In the genomic region with DNA sequence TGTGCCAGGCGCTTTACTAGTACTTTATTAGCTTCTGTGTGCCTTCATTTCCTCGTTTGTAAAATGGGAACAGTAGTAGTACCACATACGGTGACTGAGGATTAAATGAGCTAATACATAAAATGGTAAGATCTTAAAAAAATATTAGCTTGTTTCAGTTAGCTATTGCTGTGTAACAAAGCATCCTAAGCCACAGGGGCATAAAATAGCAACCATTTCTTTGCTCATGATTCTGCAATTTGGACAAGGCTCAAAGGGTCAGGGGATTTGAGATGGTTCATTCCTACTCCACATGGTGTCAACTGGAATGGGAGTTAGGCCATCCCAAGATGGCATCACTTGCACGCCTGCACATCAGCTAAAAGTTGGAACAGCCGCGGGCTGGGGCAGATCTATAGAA, we compare ENCODE assay signal across 32 cellular contexts. TPM values are rescaled to one million over a fixed set of nuclear protein-coding genes. Genes with fewer than 3 reads are reported as not detected.
"Had no signal": no experiment of that assay in that cellular context is flagged by ENCODE, and none has a peak within 500 bp of the region (broad histone marks: within the 10 kb centered on the region; RNA-seq: fewer than 3 reads in every experiment).

No MANE protein-coding gene starts in this region.

- H3K27ac ChIP-seq: neural progenitor cell, pancreas, prostate gland, suprapubic skin, testis, tibial artery, transverse colon, upper lobe of right lung, uterus had no signal

- H3K4me1 Mint-ChIP-seq: neural progenitor cell had no signal

- H3K9ac ChIP-seq: neural progenitor cell had no signal

- H3K4me2 ChIP-seq: neural progenitor cell had no signal

- H3K36me3 ChIP-seq: neural progenitor cell, prostate gland, uterus had no signal

- H3K4me1 ChIP-seq: neural progenitor cell, prostate gland, testis, uterus had no signal

- H3K36me3 Mint-ChIP-seq: natural killer cell, type B pancreatic cell had no signal

- FAIRE-seq: pancreas, small intestine had no signal

- H3K9me3 ChIP-seq: pancreas, prostate gland, suprapubic skin, testis, tibial artery, transverse colon, upper lobe of right lung, uterus had no signal

- H3K27me3 ChIP-seq: neural progenitor cell, pancreas, suprapubic skin, testis, tibial artery, transverse colon, upper lobe of right lung, uterus had no signal

- DNase-seq: naive thymus-derived CD4-positive, alpha-beta T cell; natural killer cell; occipital lobe; pancreas; right cardiac atrium; small intestine; stimulated activated CD4-positive, alpha-beta T cell treated with anti-CD3 and anti-CD28 coated beads, Interleukin-15, amount 100 ng/mL, for 24 hours; stimulated activated CD4-positive, alpha-beta T cell treated with anti-CD3 and anti-CD28 coated beads, Interleukin-2, amount 100 ng/mL, for 24 hours; stimulated activated CD4-positive, alpha-beta T cell treated with anti-CD3 and anti-CD28 coated beads, Interleukin-2, amount 100 ng/mL, for 48 hours; stimulated activated CD4-positive, alpha-beta T cell treated with anti-CD3 and anti-CD28 coated beads, Interleukin-4, amount 100 ng/mL, for 24 hours; stimulated activated CD8-positive, alpha-beta memory T cell treated with anti-CD3 and anti-CD28 coated beads, Interleukin-4, amount 100 ng/mL, for 48 hours; stimulated activated naive CD4-positive, alpha-beta T cell; stimulated activated naive CD8-positive, alpha-beta T cell treated with anti-CD3 and anti-CD28 coated beads, Interleukin-15, amount 100 ng/mL, for 72 hours; stimulated activated naive CD8-positive, alpha-beta T cell treated with anti-CD3 and anti-CD28 coated beads, Interleukin-15, Interleukin-2, amounts not matched to agents 100 U/mL and 50 U/mL, for 24 hours; substantia nigra; testis; tibial artery; transverse colon; upper lobe of right lung; uterus had no signal

- H3K4me3 Mint-ChIP-seq: naive thymus-derived CD4-positive, alpha-beta T cell; natural killer cell; nephron; neural progenitor cell; stimulated activated memory B cell treated with anti-CD40 and anti-IgM and Interleukin-4, amounts not matched to agents 10 μg/mL and 1 μg/mL and 100 μg/mL, for 72 hours; stimulated activated naive CD8-positive, alpha-beta T cell treated with anti-CD3 and anti-CD28 coated beads, Interleukin-15, amount 100 ng/mL, for 72 hours; type B pancreatic cell had no signal

- H3K27ac Mint-ChIP-seq: naive thymus-derived CD4-positive, alpha-beta T cell; natural killer cell; nephron; stimulated activated naive CD8-positive, alpha-beta T cell treated with anti-CD3 and anti-CD28 coated beads, Interleukin-15, amount 100 ng/mL, for 72 hours; type B pancreatic cell had no signal

- H3K27me3 Mint-ChIP-seq: naive thymus-derived CD4-positive, alpha-beta T cell; stimulated activated memory B cell treated with anti-CD40 and anti-IgM and Interleukin-4, amounts not matched to agents 10 μg/mL and 1 μg/mL and 100 μg/mL, for 72 hours; stimulated activated naive CD8-positive, alpha-beta T cell treated with anti-CD3 and anti-CD28 coated beads, Interleukin-15, amount 100 ng/mL, for 72 hours; type B pancreatic cell had no signal

- H3K4me3 ChIP-seq: neural progenitor cell, pancreas, prostate gland, suprapubic skin, testis, tibial artery, transverse colon, upper lobe of right lung, uterus had no signal

- H2AFZ ChIP-seq: neural progenitor cell had no signal

- H3K9me3 Mint-ChIP-seq: naive thymus-derived CD4-positive, alpha-beta T cell; natural killer cell; nephron; neural progenitor cell; stimulated activated memory B cell treated with anti-CD40 and anti-IgM and Interleukin-4, amounts not matched to agents 10 μg/mL and 1 μg/mL and 100 μg/mL, for 72 hours; stimulated activated naive CD8-positive, alpha-beta T cell treated with anti-CD3 and anti-CD28 coated beads, Interleukin-15, amount 100 ng/mL, for 72 hours; type B pancreatic cell had no signal

- ATAC-seq: naive thymus-derived CD4-positive, alpha-beta T cell; natural killer cell; pancreas; right cardiac atrium; sciatic nerve; stimulated activated memory B cell treated with anti-CD40 and anti-IgM and Interleukin-4, amounts not matched to agents 10 μg/mL and 1 μg/mL and 100 μg/mL, for 72 hours; stimulated activated naive CD8-positive, alpha-beta T cell treated with anti-CD3 and anti-CD28 coated beads, Interleukin-15, amount 100 ng/mL, for 72 hours; stimulated activated naive CD8-positive, alpha-beta T cell treated with anti-CD3 and anti-CD28 coated beads, Interleukin-15, Interleukin-2, amounts not matched to agents 100 U/mL and 50 U/mL, for 24 hours; upper lobe of right lung had no signal

RNA-seq across cellular contexts. Expression of a gene that starts 42.0 kb away (rescaled TPM):
- total RNA-seq: naive thymus-derived CD4-positive, alpha-beta T cell; natural killer cell; occipital lobe; osteoblast; pancreas; posterior vena cava; prostate gland; renal cortical epithelial cell; right cardiac atrium; sciatic nerve; suprapubic skin; testis; transverse colon; upper lobe of right lung; urinary bladder; uterus had no signal
- polyA plus RNA-seq: naive thymus-derived CD4-positive, alpha-beta T cell; neural cell; pancreas; right cardiac atrium; small intestine; urinary bladder had no signal
